Comparison of ENCODE assay signal across 21 cellular contexts in the genomic region with DNA sequence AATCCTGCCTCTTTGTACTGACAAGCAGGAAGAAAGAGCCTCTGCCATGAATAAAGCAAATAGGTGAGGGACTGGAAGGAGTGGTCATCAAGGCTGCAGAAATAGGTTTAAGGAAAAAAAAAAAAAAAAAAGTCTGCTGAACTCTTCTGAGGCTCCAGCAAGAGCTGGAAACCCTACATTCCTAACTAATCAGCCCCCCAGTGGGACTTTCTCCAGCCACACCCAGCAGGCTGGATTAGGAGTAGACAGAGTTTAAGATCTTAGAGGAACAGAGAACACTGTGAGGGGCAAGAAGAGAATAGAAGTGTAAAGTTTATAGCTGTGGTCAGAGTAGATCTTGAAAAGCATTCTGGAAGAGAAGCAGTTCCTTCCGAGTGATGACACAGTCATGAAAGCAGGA.
DNase-seq lines count a peak whose midpoint lies in the region; TF ChIP-seq lines count a peak whose summit lies in the region.
"Had no signal": no experiment of that assay in that cellular context is flagged by ENCODE, and none has a peak within 500 bp of the region (broad histone marks: within the 10 kb centered on the region; RNA-seq: fewer than 3 reads in every experiment).

No MANE protein-coding gene starts in this region.

- H3F3A ChIP-seq in PC-9 (ENCODE audit: insufficient read depth, low read depth): peaks cover 68% of the 10 kb centered on the region

- H3K4me1 ChIP-seq in A673 (ENCODE audit: insufficient read depth, low read length, poor library complexity, severe bottlenecking): peaks cover 4% of the 10 kb centered on the region
- no peaks in the 10 kb centered on the region for H3K4me1 ChIP-seq in PC-9 (replicated peaks; ENCODE audit: insufficient read depth)
- H3K4me1 ChIP-seq in osteoblast (ENCODE audit: insufficient read depth, low read length): no peaks in the 10 kb centered on the region
- H3K4me1 ChIP-seq: HAP-1, SJCRH30 had no signal

- intact Hi-C loops in A673 (cut with micrococcal nuclease; ENCODE audit: unreplicated experiment): no loop called here
- intact Hi-C loops in PC-9 (cut with micrococcal nuclease; ENCODE audit: unreplicated experiment): loop anchor here (10.0 kb wide), 1 partner anchor 62 kb away; the partner anchor contains the start of gene ATXN2
- intact Hi-C loops in activated CD4-positive, alpha-beta memory T cell treated with anti-CD3 and anti-CD28 coated beads for 36 hours (cut with micrococcal nuclease): no loop called here

- no TSS peak for BruUV-seq in A673 (replicated peaks; lab: Mats Ljungman, UMichigan)
- no TSS peak for BruUV-seq in PC-9 (replicated peaks; lab: Mats Ljungman, UMichigan)

- POLR2A ChIA-PET in A673 (lab: Charles Lee; ENCODE audit: low non-redundant PET) (no interaction called here), PC-9 (lab: Charles Lee; ENCODE audit: unreplicated experiment) (no interaction called here)
- POLR2A ChIA-PET in activated CD4-positive, alpha-beta memory T cell treated with anti-CD3 and anti-CD28 coated beads for 36 hours (lab: Charles Lee): no interaction called here

- H3K4me1 Mint-ChIP-seq in nephron progenitor cell: no peaks in the 10 kb centered on the region
- H3K4me1 Mint-ChIP-seq in activated CD4-positive, alpha-beta memory T cell treated with anti-CD3 and anti-CD28 coated beads for 36 hours (ENCODE audit: low read depth): peaks cover 12% of the 10 kb centered on the region

- H3K4me3 ChIP-seq in A673 (ENCODE audit: low read depth, low read length, poor library complexity, severe bottlenecking) (no peak overlapping the region), PC-9 (no peak overlapping the region), osteoblast (ENCODE audit: insufficient read depth, low read length) (no peak overlapping the region)
- H3K4me3 ChIP-seq: HAP-1, SJCRH30 had no signal

- H3K36me3 Mint-ChIP-seq in nephron progenitor cell (ENCODE audit: low read depth): peaks cover 65% of the 10 kb centered on the region
- H3K36me3 Mint-ChIP-seq in activated CD4-positive, alpha-beta memory T cell treated with anti-CD3 and anti-CD28 coated beads for 36 hours: peaks cover 10% of the 10 kb centered on the region
- H3K36me3 Mint-ChIP-seq: IgD-negative memory B cell had no signal

- H3K79me2 ChIP-seq in PC-9 (ENCODE audit: low read depth) (peaks cover 15% of the 10 kb centered on the region; the same call in 1 of the 2 replicates), osteoblast (ENCODE audit: insufficient read depth, low read length) (peaks cover 40% of the 10 kb centered on the region)

- H3K9me2 ChIP-seq in PC-9 (ENCODE audit: insufficient read depth): no peaks in the 10 kb centered on the region

- no peak overlapping the region for H2AFZ ChIP-seq in PC-9
- H2AFZ ChIP-seq in osteoblast (ENCODE audit: low read length): no peak overlapping the region

- CTCF ChIA-PET in A673 (lab: Charles Lee): interaction anchor here (0.6 kb wide), 2 partner anchors 42 to 140 kb away, joined by 3 to 7 read pairs; no protein-coding TSS in a partner anchor
- CTCF ChIA-PET in PC-9 (lab: Charles Lee): interaction anchor here (0.6 kb wide), 2 partner anchors 15 to 1512 kb away, joined by 3 to 4 read pairs; no protein-coding TSS in a partner anchor
- CTCF ChIA-PET in activated CD4-positive, alpha-beta memory T cell treated with anti-CD3 and anti-CD28 coated beads for 36 hours (lab: Charles Lee): interaction anchor here (1.8 kb wide), 1 partner anchor 136 kb away, joined by 6 read pairs; no protein-coding TSS in a partner anchor

- TF ChIP-seq CTCF in A673 (conservative IDR thresholded peaks at IDR 0.05; ENCODE audit: low read depth, low read length) (no peak), PC-9 (conservative IDR thresholded peaks at IDR 0.05) (no peak), nephron progenitor cell (IDR thresholded peaks at IDR 0.05) (no peak), osteoblast (IDR thresholded peaks at IDR 0.05; ENCODE audit: extremely low read depth, low read depth, low read length) (no peak), GM20000 (IDR thresholded peaks at IDR 0.05; ENCODE audit: extremely low read depth, missing control alignments) (no peak)

- H3K9me3 ChIP-seq in A673 (ENCODE audit: low read depth, low read length, poor library complexity, severe bottlenecking) (no peaks in the 10 kb centered on the region), PC-9 (ENCODE audit: insufficient read depth, low read depth) (no peaks in the 10 kb centered on the region), osteoblast (ENCODE audit: low read depth, low read length) (no peaks in the 10 kb centered on the region)
- H3K9me3 ChIP-seq: HAP-1, SJCRH30 had no signal

- H3K36me3 ChIP-seq in A673 (ENCODE audit: insufficient read depth, low read length, poor library complexity, severe bottlenecking) (peaks cover 13% of the 10 kb centered on the region), PC-9 (ENCODE audit: low read depth) (peaks cover 18% of the 10 kb centered on the region), osteoblast (ENCODE audit: insufficient read depth, low read length) (peaks cover 66% of the 10 kb centered on the region)

- H3K9me3 Mint-ChIP-seq in nephron progenitor cell: no peaks in the 10 kb centered on the region
- H3K9me3 Mint-ChIP-seq in activated CD4-positive, alpha-beta memory T cell treated with anti-CD3 and anti-CD28 coated beads for 36 hours: no peaks in the 10 kb centered on the region
- H3K9me3 Mint-ChIP-seq: CD4-positive, alpha-beta memory T cell; IgD-negative memory B cell had no signal

- H3K4me3 Mint-ChIP-seq in nephron progenitor cell: no peak overlapping the region
- no peak overlapping the region for H3K4me3 Mint-ChIP-seq in activated CD4-positive, alpha-beta memory T cell treated with anti-CD3 and anti-CD28 coated beads for 36 hours
- H3K4me3 Mint-ChIP-seq: CD4-positive, alpha-beta memory T cell; IgD-negative memory B cell had no signal

- no peak overlapping the region for H3K27ac ChIP-seq in A673 (ENCODE audit: low read depth, low read length, poor library complexity, severe bottlenecking)
- H3K27ac ChIP-seq in PC-9: peak overlapping the region; percentile 31; the same call in 1 of the 2 replicates
- no peak overlapping the region for H3K27ac ChIP-seq in osteoblast (ENCODE audit: low read depth, low read length)
- H3K27ac ChIP-seq: SJCRH30 had no signal

- H3K4me2 ChIP-seq in PC-9: no peak overlapping the region
- no peak overlapping the region for H3K4me2 ChIP-seq in osteoblast (ENCODE audit: insufficient read depth, low read length)

- H3K27me3 ChIP-seq in A673 (replicated peaks; ENCODE audit: insufficient read depth, low read depth, low read length, poor library complexity): no peaks in the 10 kb centered on the region
- no peaks in the 10 kb centered on the region for H3K27me3 ChIP-seq in PC-9 (ENCODE audit: insufficient read depth, low read depth)
- H3K27me3 ChIP-seq in osteoblast (ENCODE audit: insufficient read depth, low read length): no peaks in the 10 kb centered on the region
- H3K27me3 ChIP-seq: SJCRH30 had no signal

- no peaks in the 10 kb centered on the region for H3K27me3 Mint-ChIP-seq in nephron progenitor cell (ENCODE audit: low read depth, poor library complexity)
- no peaks in the 10 kb centered on the region for H3K27me3 Mint-ChIP-seq in activated CD4-positive, alpha-beta memory T cell treated with anti-CD3 and anti-CD28 coated beads for 36 hours
- H3K27me3 Mint-ChIP-seq: CD4-positive, alpha-beta memory T cell; IgD-negative memory B cell had no signal

- DNase-seq in A673 (ENCODE audit: low spot score) (peak; percentile 35), PC-9 (peak in 1 of 2 experiments; percentile 9), fibroblast of peridontal ligament (ENCODE audit: extremely low read depth) (peak; percentile 26), nephron progenitor cell (no peak), osteoblast (ENCODE audit: insufficient read length, low spot score, missing footprints) (no peak), GM20000 (ENCODE audit: low spot score) (no peak), T-helper 2 cell (no peak)
- no peak for DNase-seq in activated CD4-positive, alpha-beta memory T cell treated with anti-CD3 and anti-CD28 coated beads for 36 hours
- DNase-seq: 8988T; CD4-positive, alpha-beta memory T cell; DMS79; Kasumi-1; MM.1S; NCI-H1105; NCI-H187; NCI-H526 treated with DMSO at 0.1 percent for 48 hours; NK-92 treated with Interleukin-12 subunit alpha and Interleukin-12 subunit beta, amount 100 ng/mL, for 24 hours; PC-3; SJCRH30 had no signal

- peak overlapping the region; percentile 62 for H3K27ac Mint-ChIP-seq in nephron progenitor cell
- no peak overlapping the region for H3K27ac Mint-ChIP-seq in activated CD4-positive, alpha-beta memory T cell treated with anti-CD3 and anti-CD28 coated beads for 36 hours
- H3K27ac Mint-ChIP-seq: IgD-negative memory B cell had no signal

- H4K20me1 ChIP-seq in PC-9 (ENCODE audit: insufficient read depth) (peaks cover 37% of the 10 kb centered on the region), osteoblast (ENCODE audit: insufficient read depth, low read length) (peaks cover 9% of the 10 kb centered on the region)

Comparison
In these comparisons a context has a peak if more than half of its experiments do, and no peak if none do; other contexts are left out.
1. DNase-seq: peak in A673 (single experiment) and fibroblast of peridontal ligament (single experiment); none in nephron progenitor cell (single experiment), osteoblast (single experiment), GM20000 (single experiment), activated CD4-positive, alpha-beta memory T cell treated with anti-CD3 and anti-CD28 coated beads for 36 hours (single experiment) and T-helper 2 cell (0 of 5).